Comparison of ENCODE assay signal across 10 cellular contexts in genomic region chr6:15296735-15297134, GRCh38. TPM values are rescaled to one million over a fixed set of nuclear protein-coding genes. Genes with fewer than 3 reads are reported as not detected.
DNase-seq lines count a peak whose midpoint lies in the region; ATAC-seq and TF ChIP-seq lines count a peak whose summit lies in the region.
"Had no signal": no experiment of that assay in that cellular context is flagged by ENCODE, and none has a peak within 500 bp of the region (broad histone marks: within the 10 kb centered on the region; RNA-seq: fewer than 3 reads in every experiment).

No MANE protein-coding gene starts in this region.

- intact Hi-C loops in Calu3 (cut with micrococcal nuclease; ENCODE audit: unreplicated experiment): no loop called here

- no peak for TF ChIP-seq CTCF in DND-41 (IDR thresholded peaks at IDR 0.05; ENCODE audit: borderline replicate concordance, extremely low read depth, low read length, poor library complexity, severe bottlenecking)
- TF ChIP-seq CTCF in Calu3 (IDR thresholded peaks at IDR 0.05; ENCODE audit: unreplicated experiment): no peak

- peak overlapping the region; percentile 90 for H3K27ac Mint-ChIP-seq in activated naive CD8-positive, alpha-beta T cell treated with anti-CD3 and anti-CD28 coated beads for 36 hours
- no peak overlapping the region for H3K27ac Mint-ChIP-seq in Calu3 (ENCODE audit: unreplicated experiment)

- no peak overlapping the region for H3K27ac ChIP-seq in DND-41 (ENCODE audit: low read length)

- DNase-seq in DND-41 (no peak), NCI-H2171 (lab: John Stamatoyannopoulos, UW) (no peak), D341Med (ENCODE audit: low spot score) (no peak), Calu3 (no peak)
- DNase-seq in activated naive CD8-positive, alpha-beta T cell treated with anti-CD3 and anti-CD28 coated beads for 36 hours: peak; percentile 54
- DNase-seq: DMS79, heart left ventricle had no signal

- no peaks in the 10 kb centered on the region for H3K4me1 ChIP-seq in DND-41 (ENCODE audit: insufficient read depth, low read length)

- peaks cover 88% of the 10 kb centered on the region for H3K79me2 ChIP-seq in DND-41 (ENCODE audit: insufficient read depth, low read length)

- H4K20me1 ChIP-seq in DND-41 (ENCODE audit: insufficient read depth, low read length): peaks cover 39% of the 10 kb centered on the region; the same call in 1 of the 2 replicates

- peaks cover 71% of the 10 kb centered on the region for H3K4me1 Mint-ChIP-seq in activated naive CD8-positive, alpha-beta T cell treated with anti-CD3 and anti-CD28 coated beads for 36 hours
- peaks cover 9% of the 10 kb centered on the region for H3K4me1 Mint-ChIP-seq in Calu3 (ENCODE audit: low read depth, unreplicated experiment)

- no peaks in the 10 kb centered on the region for H3K27me3 Mint-ChIP-seq in activated naive CD8-positive, alpha-beta T cell treated with anti-CD3 and anti-CD28 coated beads for 36 hours
- no peaks in the 10 kb centered on the region for H3K27me3 Mint-ChIP-seq in Calu3 (ENCODE audit: unreplicated experiment)

- H2AFZ ChIP-seq in DND-41 (ENCODE audit: low read depth, low read length): no peak overlapping the region

- ATAC-seq in DND-41 (ENCODE audit: insufficient read depth, low read depth): peak; percentile 40; the same call in 1 of the 3 replicates
- peak; percentile 48 for ATAC-seq in GM19372 (IDR thresholded peaks at IDR 0.05; ENCODE audit: low read depth, unreplicated experiment)
- ATAC-seq in HG03442 (IDR thresholded peaks at IDR 0.05; ENCODE audit: unreplicated experiment): peak; percentile 37
- no peak for ATAC-seq in HG03045 (IDR thresholded peaks at IDR 0.05; ENCODE audit: unreplicated experiment)

- H3K4me2 ChIP-seq in DND-41 (ENCODE audit: insufficient read depth, low read length): no peak overlapping the region

- H3K36me3 ChIP-seq in DND-41 (ENCODE audit: insufficient read depth, low read length): no peaks in the 10 kb centered on the region
- H3K36me3 ChIP-seq: heart left ventricle had no signal

- no peak overlapping the region for H3K4me3 ChIP-seq in DND-41 (ENCODE audit: low read depth in 1 of 2, low read length in 2 of 2)
- H3K4me3 ChIP-seq: heart left ventricle had no signal

- no peaks in the 10 kb centered on the region for H3K9me3 Mint-ChIP-seq in activated naive CD8-positive, alpha-beta T cell treated with anti-CD3 and anti-CD28 coated beads for 36 hours
- no peaks in the 10 kb centered on the region for H3K9me3 Mint-ChIP-seq in Calu3 (ENCODE audit: low read depth, unreplicated experiment)

- CTCF ChIA-PET in Calu3 (lab: Charles Lee): no interaction called here

- peaks cover 36% of the 10 kb centered on the region for H3K36me3 Mint-ChIP-seq in activated naive CD8-positive, alpha-beta T cell treated with anti-CD3 and anti-CD28 coated beads for 36 hours
- H3K36me3 Mint-ChIP-seq in Calu3 (ENCODE audit: insufficient read depth, unreplicated experiment): no peaks in the 10 kb centered on the region

- H3K9me3 ChIP-seq in DND-41 (ENCODE audit: insufficient read depth, low read length, severe bottlenecking): no peaks in the 10 kb centered on the region
- H3K9me3 ChIP-seq: heart left ventricle had no signal

- no peak overlapping the region for H3K9ac ChIP-seq in DND-41 (ENCODE audit: low read depth, low read length)

- no peaks in the 10 kb centered on the region for H3K27me3 ChIP-seq in DND-41 (ENCODE audit: insufficient read depth, low read length, poor library complexity)
- H3K27me3 ChIP-seq: heart left ventricle had no signal

- H3K4me3 Mint-ChIP-seq in activated naive CD8-positive, alpha-beta T cell treated with anti-CD3 and anti-CD28 coated beads for 36 hours: peak overlapping the region; percentile 50
- H3K4me3 Mint-ChIP-seq in Calu3 (ENCODE audit: low read depth, unreplicated experiment): no peak overlapping the region

- no TSS peak for BruUV-seq in Calu3 (replicated peaks; lab: Mats Ljungman, UMichigan)

RNA-seq across cellular contexts. Expression of gene JARID2, which starts 50.9 kb away (rescaled TPM):
- total RNA-seq in activated naive CD8-positive, alpha-beta T cell treated with anti-CD3 and anti-CD28 coated beads for 36 hours: 10 to 100 TPM; 19.3 to 20.1 TPM
- 8.1 and 9.4 TPM in 2 replicates for total RNA-seq in Calu3 (2022)
